ENCODE assay signal across 12 cellular contexts in genomic region chr2:181275643-181276070, GRCh38.
DNase-seq lines count a peak whose midpoint lies in the region; ATAC-seq and TF ChIP-seq lines count a peak whose summit lies in the region.
"Had no signal": no experiment of that assay in that cellular context is flagged by ENCODE, and none has a peak within 500 bp of the region (broad histone marks: within the 10 kb centered on the region; RNA-seq: fewer than 3 reads in every experiment).

No MANE protein-coding gene starts in this region.

- no peak overlapping the region for H3K9ac ChIP-seq in H9 (ENCODE audit: extremely low read depth, insufficient read length, low read length)

- no peak overlapping the region for H4K8ac ChIP-seq in H9 (replicated peaks; ENCODE audit: insufficient read length, low read depth, low read length)

- H3K23ac ChIP-seq in H9 (ENCODE audit: insufficient read length, low read depth, low read length) = no peak overlapping the region

- H2BK5ac ChIP-seq in H9 (ENCODE audit: insufficient read length, low read length) = no peak overlapping the region

- DNase-seq in activated CD4-positive, alpha-beta T cell treated with anti-CD3 and anti-CD28 coated beads for 48 hours = peak; percentile 10
- DNase-seq in activated CD4-positive, alpha-beta T cell treated with anti-CD3 and anti-CD28 coated beads, Interleukin-2, amount 50 U/mL, for 48 hours = no peak
- peak; percentile 36 for DNase-seq in H9
- peak; percentile 4 for DNase-seq in activated CD4-positive, alpha-beta T cell treated with anti-CD3 and anti-CD28 coated beads, Interleukin-2, amount 50 U/mL, for 4 hours
- DNase-seq in naive thymus-derived CD8-positive, alpha-beta T cell = peak in 7 of 10 donors; percentile 6 to 60 (median 44)
- DNase-seq in suprapubic skin (ENCODE audit: low spot score in 2 of 2) = no peak
- DNase-seq: DMS53, NCI-H1048 had no signal

- no peak overlapping the region for H3K56ac ChIP-seq in H9 (ENCODE audit: insufficient read length, low read depth, low read length)

- no peak overlapping the region for H3K14ac ChIP-seq in H9 (ENCODE audit: insufficient read depth, low read length)

- TF ChIP-seq POLR2A in suprapubic skin (IDR thresholded peaks at IDR 0.05) = no peak

- H3K9me3 Mint-ChIP-seq in H9 = no peaks in the 10 kb centered on the region
- H3K9me3 Mint-ChIP-seq in naive thymus-derived CD8-positive, alpha-beta T cell = no peaks in the 10 kb centered on the region

- H3T11ph ChIP-seq in H9 (ENCODE audit: low read length) = no peak overlapping the region

- POLR2A ChIA-PET in naive thymus-derived CD8-positive, alpha-beta T cell (lab: Charles Lee) = interaction anchor here (1.0 to 2.4 kb wide), 10 partner anchors 11 to 181 kb away, joined by 3 to 9 read pairs (median 4); partner anchors contain the start of gene ITGA4

- H3K27ac ChIP-seq in H9 (ENCODE audit: insufficient read length, low read depth, low read length) (no peak overlapping the region), suprapubic skin (no peak overlapping the region)
- H3K27ac ChIP-seq: SK-N-MC had no signal

- H4K5ac ChIP-seq in H9 (ENCODE audit: insufficient read length, low read depth, low read length) = no peak overlapping the region

- no peaks in the 10 kb centered on the region for H4K20me1 ChIP-seq in H9 (ENCODE audit: control insufficient read depth, insufficient read depth, insufficient read length)

- no peak overlapping the region for H2BK12ac ChIP-seq in H9 (ENCODE audit: insufficient read length, low read depth, low read length)

- no peaks in the 10 kb centered on the region for H3K27me3 Mint-ChIP-seq in H9 (ENCODE audit: low read depth)
- no peaks in the 10 kb centered on the region for H3K27me3 Mint-ChIP-seq in naive thymus-derived CD8-positive, alpha-beta T cell

- no peak overlapping the region for H3K4me2 ChIP-seq in H9 (ENCODE audit: insufficient read depth, insufficient read length, low read length)

- H3K4ac ChIP-seq in H9 (ENCODE audit: low read depth, low read length) = no peak overlapping the region

- no peak overlapping the region for H3K18ac ChIP-seq in H9 (ENCODE audit: insufficient read length, low read depth, low read length)

- H3K4me1 ChIP-seq in H9 (ENCODE audit: insufficient read depth, low read length) = no peaks in the 10 kb centered on the region
- H3K4me1 ChIP-seq in suprapubic skin = no peaks in the 10 kb centered on the region

- H3K9me3 ChIP-seq in H9 (ENCODE audit: control insufficient read depth, low read depth, low read length) (no peaks in the 10 kb centered on the region), suprapubic skin (no peaks in the 10 kb centered on the region)

- no peak overlapping the region for H4K91ac ChIP-seq in H9 (ENCODE audit: insufficient read length, low read depth, low read length)

- no CpG with 5 or more reads among the region's 3 CpGs for WGBS in H9 (ENCODE audit: extremely low coverage, insufficient read length, low lambda C conversion rate)
- 94% methylated on average over 3 of the region's 3 CpGs for WGBS in suprapubic skin

- H3K36me3 ChIP-seq in suprapubic skin = no peaks in the 10 kb centered on the region

- 0 out of 4 replicates have a peak, but pooled peaks cover 0 to 2% of the 10 kb centered on the region in 2 experiments for H3K4me1 Mint-ChIP-seq in H9
- H3K4me1 Mint-ChIP-seq in naive thymus-derived CD8-positive, alpha-beta T cell = peaks cover 16 to 51% (median 47%) of the 10 kb centered on the region in 4 donors

- no peaks in the 10 kb centered on the region for H3K79me1 ChIP-seq in H9 (ENCODE audit: insufficient read depth, low read depth, low read length, poor library complexity, severe bottlenecking)

- no peak overlapping the region for H2AFZ ChIP-seq in H9 (ENCODE audit: low read length)

- TF ChIP-seq EP300 in suprapubic skin (IDR thresholded peaks at IDR 0.05) = no peak

- H3K23me2 ChIP-seq in H9 (ENCODE audit: insufficient read length, low read depth, low read length, poor library complexity, severe bottlenecking) = no peaks in the 10 kb centered on the region

- peak; percentile 93 to 96 for ATAC-seq in naive thymus-derived CD8-positive, alpha-beta T cell
- ATAC-seq in GM18520 (IDR thresholded peaks at IDR 0.05; ENCODE audit: unreplicated experiment) (no peak), GM18868 (IDR thresholded peaks at IDR 0.05; ENCODE audit: unreplicated experiment) (no peak)
- ATAC-seq: esophagus mucosa had no signal

- H3K79me2 ChIP-seq in H9 (ENCODE audit: insufficient read depth, low read length) = no peaks in the 10 kb centered on the region

- H3K4me3 Mint-ChIP-seq in H9 = no peak overlapping the region
- peak overlapping the region in 8 of 10 donors; percentile 33 to 75 (median 51) for H3K4me3 Mint-ChIP-seq in naive thymus-derived CD8-positive, alpha-beta T cell

- H2AK5ac ChIP-seq in H9 (ENCODE audit: insufficient read length, low read length) = no peak overlapping the region

- no peak overlapping the region for H2BK15ac ChIP-seq in H9 (ENCODE audit: low read depth, low read length)

- no peak overlapping the region for H2BK20ac ChIP-seq in H9 (ENCODE audit: low read depth, low read length, poor library complexity, severe bottlenecking)

- H3K36me3 Mint-ChIP-seq in H9 (ENCODE audit: insufficient read depth in 1 of 3, low read depth in 3 of 3) = no peaks in the 10 kb centered on the region
- peaks cover 0 to 6% (median 0%) of the 10 kb centered on the region in 3 donors for H3K36me3 Mint-ChIP-seq in naive thymus-derived CD8-positive, alpha-beta T cell

- TF ChIP-seq CTCF in H9 (conservative IDR thresholded peaks at IDR 0.05) = peak; percentile 11; the same call in 1 of the 3 replicates
- no peak for TF ChIP-seq CTCF in suprapubic skin (IDR thresholded peaks at IDR 0.05)

- no peak overlapping the region for H2BK120ac ChIP-seq in H9 (ENCODE audit: low read depth, low read length, poor library complexity, severe bottlenecking)

- no peak overlapping the region for H3K4me3 ChIP-seq in suprapubic skin
- H3K4me3 ChIP-seq: SK-N-MC had no signal

- H3K27me3 ChIP-seq in H9 (ENCODE audit: insufficient read depth, low read length) = no peaks in the 10 kb centered on the region
- no peaks in the 10 kb centered on the region for H3K27me3 ChIP-seq in suprapubic skin

- no peak overlapping the region for H3K27ac Mint-ChIP-seq in H9
- H3K27ac Mint-ChIP-seq in naive thymus-derived CD8-positive, alpha-beta T cell = peak overlapping the region; percentile 75 to 95 (median 88)

Comparison
In these comparisons a context has a peak if more than half of its experiments do, and no peak if none do; other contexts are left out.
1. DNase-seq: peak in activated CD4-positive, alpha-beta T cell treated with anti-CD3 and anti-CD28 coated beads for 48 hours (single experiment), H9 (single experiment), activated CD4-positive, alpha-beta T cell treated with anti-CD3 and anti-CD28 coated beads, Interleukin-2, amount 50 U/mL, for 4 hours (2 of 2) and naive thymus-derived CD8-positive, alpha-beta T cell (7 of 10); none in activated CD4-positive, alpha-beta T cell treated with anti-CD3 and anti-CD28 coated beads, Interleukin-2, amount 50 U/mL, for 48 hours (0 of 2) and suprapubic skin (0 of 2).
2. H3K27ac Mint-ChIP-seq: peak in naive thymus-derived CD8-positive, alpha-beta T cell (10 of 10); none in H9 (0 of 3).
3. H3K4me3 Mint-ChIP-seq: peak in naive thymus-derived CD8-positive, alpha-beta T cell (8 of 10); none in H9 (0 of 2).
4. ATAC-seq: peak in naive thymus-derived CD8-positive, alpha-beta T cell (2 of 2); none in GM18520 (single experiment) and GM18868 (single experiment).